Comparison of ENCODE assay signal across 8 cellular contexts in the genomic region with DNA sequence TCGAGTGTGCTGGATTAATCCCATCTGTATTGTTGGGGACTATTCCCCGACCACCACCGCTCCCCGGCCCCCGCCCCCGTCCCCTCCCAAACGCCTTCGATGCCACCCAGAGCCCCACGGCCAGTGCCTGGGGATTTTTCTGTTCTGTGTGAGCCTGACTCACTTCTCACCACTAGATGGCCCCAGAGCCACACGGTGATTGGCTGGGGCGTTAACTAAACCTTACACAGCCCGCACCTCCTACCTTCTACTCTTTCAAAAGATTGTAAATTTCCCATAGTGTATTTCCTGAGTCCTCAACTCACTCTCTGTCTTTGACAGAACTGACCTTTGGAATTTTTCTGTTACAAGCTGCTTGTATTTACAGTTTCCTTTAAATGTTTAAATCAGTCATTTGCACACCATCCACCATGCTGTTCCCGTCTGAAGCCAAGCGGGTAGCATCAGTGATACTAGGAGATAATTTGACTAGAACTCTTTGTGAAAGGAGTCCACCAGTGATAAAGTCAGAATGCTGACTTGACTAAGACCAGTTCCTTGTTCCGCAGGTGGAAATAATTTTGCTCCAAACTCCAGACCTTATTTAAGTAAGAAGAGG.
DNase-seq lines count a peak whose midpoint lies in the region; ATAC-seq and TF ChIP-seq lines count a peak whose summit lies in the region.

No MANE protein-coding gene starts in this region.

- peaks cover 2% of the 10 kb centered on the region for H4K20me1 ChIP-seq in H9 (ENCODE audit: control insufficient read depth, insufficient read depth, insufficient read length)

- no peaks in the 10 kb centered on the region for H3K27me3 ChIP-seq in BE2C
- H3K27me3 ChIP-seq in H9 (ENCODE audit: insufficient read depth, low read length), result no peaks in the 10 kb centered on the region

- no peak overlapping the region for H3K4me2 ChIP-seq in H9 (ENCODE audit: insufficient read depth, insufficient read length, low read length)

- DNase-seq in BE2C, result peak; percentile 83
- DNase-seq in H9, result peak; percentile 77
- DNase-seq in NCI-H2227 (lab: John Stamatoyannopoulos, UW; ENCODE audit: unreplicated experiment), result peak; percentile 77
- DNase-seq in activated CD4-positive, CD25-positive, alpha-beta regulatory T cell (lab: John Stamatoyannopoulos, UW), result peak; percentile 47 to 61 (median 58)
- DNase-seq in cardiac fibroblast (ENCODE audit: low read depth in 2 of 2), result peak; percentile 79
- DNase-seq in kidney tubule cell (ENCODE audit: low spot score), result peak; percentile 72
- DNase-seq in stimulated activated CD4-positive, alpha-beta T cell treated with anti-CD3 and anti-CD28 coated beads, Interleukin-2, amount 100 ng/mL, for 48 hours, result peak; percentile 67 to 71

- peaks cover 6% of the 10 kb centered on the region; the same call in 1 of the 2 replicates for H3K4me1 ChIP-seq in BE2C
- H3K4me1 ChIP-seq in H9 (ENCODE audit: insufficient read depth, low read length), result no peaks in the 10 kb centered on the region; the same call in 1 of the 2 replicates

- H3T11ph ChIP-seq in H9 (ENCODE audit: low read length), result no peak overlapping the region

- H2BK120ac ChIP-seq in H9 (ENCODE audit: low read depth, low read length, poor library complexity, severe bottlenecking), result peak overlapping the region; percentile 86

- no peak overlapping the region for H2BK5ac ChIP-seq in H9 (ENCODE audit: insufficient read length, low read length)

- H2AK5ac ChIP-seq in H9 (ENCODE audit: insufficient read length, low read length), result no peak overlapping the region

- no peak overlapping the region for H4K8ac ChIP-seq in H9 (replicated peaks; ENCODE audit: insufficient read length, low read depth, low read length)

- no peak overlapping the region for H3K56ac ChIP-seq in H9 (ENCODE audit: insufficient read length, low read depth, low read length)

- H4K5ac ChIP-seq in H9 (ENCODE audit: insufficient read length, low read depth, low read length), result no peak overlapping the region

- no peaks in the 10 kb centered on the region for H3K9me3 Mint-ChIP-seq in H9

- no peaks in the 10 kb centered on the region for H3K79me1 ChIP-seq in H9 (ENCODE audit: insufficient read depth, low read depth, low read length, poor library complexity, severe bottlenecking)

- H4K91ac ChIP-seq in H9 (ENCODE audit: insufficient read length, low read depth, low read length), result no peak overlapping the region

- H2BK15ac ChIP-seq in H9 (ENCODE audit: low read depth, low read length), result no peak overlapping the region

- no peak overlapping the region for H2BK12ac ChIP-seq in H9 (ENCODE audit: insufficient read length, low read depth, low read length)

- no peak overlapping the region for H3K4me3 ChIP-seq in BE2C (ENCODE audit: low read depth, low read length)
- H3K4me3 ChIP-seq in cardiac fibroblast (replicated peaks in 1 of 2; ENCODE audit: low read depth in 2 of 2, low read length in 2 of 2), result no peak overlapping the region

- H2BK20ac ChIP-seq in H9 (ENCODE audit: low read depth, low read length, poor library complexity, severe bottlenecking), result peak overlapping the region; percentile 34

- H3K4ac ChIP-seq in H9 (ENCODE audit: low read depth, low read length), result no peak overlapping the region

- no peak overlapping the region; a peak in 1 of 5 replicates for H3K4me3 Mint-ChIP-seq in H9

- H3K36me3 ChIP-seq in BE2C, result no peaks in the 10 kb centered on the region

- H2AFZ ChIP-seq in H9 (ENCODE audit: low read length), result peak overlapping the region; percentile 36

- peaks cover 13 to 15% of the 10 kb centered on the region in 2 experiments for H3K4me1 Mint-ChIP-seq in H9

- no peaks in the 10 kb centered on the region for H3K36me3 Mint-ChIP-seq in H9 (ENCODE audit: insufficient read depth in 1 of 3, low read depth in 3 of 3)

- no peak overlapping the region for H3K23ac ChIP-seq in H9 (ENCODE audit: insufficient read length, low read depth, low read length)

- peaks cover 28% of the 10 kb centered on the region for H3K27me3 Mint-ChIP-seq in H9 (ENCODE audit: low read depth)

- ATAC-seq in GM21526 (IDR thresholded peaks at IDR 0.05; ENCODE audit: low FRiP score, unreplicated experiment), result no peak

- no peak overlapping the region for H3K27ac ChIP-seq in H9 (ENCODE audit: insufficient read length, low read depth, low read length)

- H3K9ac ChIP-seq in H9 (ENCODE audit: extremely low read depth, insufficient read length, low read length), result no peak overlapping the region

- no peak overlapping the region; a peak in 1 of 7 replicates for H3K27ac Mint-ChIP-seq in H9

- H3K79me2 ChIP-seq in H9 (ENCODE audit: insufficient read depth, low read length), result no peaks in the 10 kb centered on the region

- TF ChIP-seq CTCF in BE2C (IDR thresholded peaks at IDR 0.05; ENCODE audit: low read depth, low read length) (peak; percentile 93), H9 (conservative IDR thresholded peaks at IDR 0.05) (peak; percentile 89), cardiac fibroblast (IDR thresholded peaks at IDR 0.05; ENCODE audit: low read depth, low read length) (peak; percentile 89)

- no peak overlapping the region for H3K18ac ChIP-seq in H9 (ENCODE audit: insufficient read length, low read depth, low read length)

- H3K9me3 ChIP-seq in BE2C (no peaks in the 10 kb centered on the region), H9 (ENCODE audit: control insufficient read depth, low read depth, low read length) (no peaks in the 10 kb centered on the region)

- no CpG with 5 or more reads among the region's 15 CpGs for WGBS in H9 (ENCODE audit: extremely low coverage, insufficient read length, low lambda C conversion rate)

- no peak overlapping the region for H3K14ac ChIP-seq in H9 (ENCODE audit: insufficient read depth, low read length)

- H3K23me2 ChIP-seq in H9 (ENCODE audit: insufficient read length, low read depth, low read length, poor library complexity, severe bottlenecking), result no peaks in the 10 kb centered on the region
